ENCODE assay signal across 9 cellular contexts in the genomic region with DNA sequence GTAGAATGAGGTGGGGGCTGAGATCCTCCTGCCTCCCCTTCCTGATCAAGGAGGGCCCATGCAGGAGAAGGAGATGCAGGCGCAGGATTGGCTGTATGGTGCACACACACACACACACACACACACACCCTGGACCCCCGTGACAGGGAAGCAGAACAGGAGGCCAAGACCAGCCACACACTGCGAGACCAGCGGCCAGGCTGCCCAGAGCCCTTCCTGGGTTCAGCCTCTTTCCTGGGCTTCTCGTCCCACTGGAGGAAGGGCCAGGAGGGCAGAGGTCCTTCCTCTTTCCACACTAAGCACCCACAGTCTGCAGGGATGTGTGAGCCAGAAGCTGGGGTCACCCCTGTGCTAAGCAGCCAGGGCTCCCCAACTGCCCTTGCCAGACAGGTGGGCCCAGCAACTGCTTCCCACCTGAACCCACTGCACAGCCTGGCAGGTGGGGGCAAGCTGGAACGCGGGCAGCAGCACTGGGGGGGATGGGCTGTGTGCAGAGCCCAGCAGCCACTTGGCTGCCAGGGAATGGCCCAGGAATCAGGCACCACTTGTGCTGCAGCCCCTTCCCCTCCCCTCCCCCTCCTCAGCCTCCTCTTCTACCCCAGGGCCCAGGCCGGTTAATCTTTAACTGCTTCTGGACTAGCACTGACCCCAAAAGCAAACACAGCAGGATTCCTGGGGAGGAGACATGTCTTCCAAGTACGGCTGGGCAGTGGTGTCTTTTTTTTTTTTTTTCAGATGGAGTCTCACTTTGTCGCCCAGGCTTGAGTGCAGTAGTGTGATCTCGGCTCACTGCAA. TPM values are rescaled to one million over a fixed set of nuclear protein-coding genes. Genes with fewer than 3 reads are reported as not detected.
A peak's percentile ranks its signal among the peaks of the same experiment; 100 is the strongest.
DNase-seq lines count a peak whose midpoint lies in the region; ATAC-seq, FAIRE-seq and TF ChIP-seq lines count a peak whose summit lies in the region.
"Had no signal": no experiment of that assay in that cellular context is flagged by ENCODE, and none has a peak within 500 bp of the region (broad histone marks: within the 10 kb centered on the region; RNA-seq: fewer than 3 reads in every experiment).

No MANE protein-coding gene starts in this region.

- H3K79me2 ChIP-seq in astrocyte (ENCODE audit: insufficient read depth, low read length): peaks cover 65% of the 10 kb centered on the region
- H3K79me2 ChIP-seq in HepG2 (ENCODE audit: insufficient read depth, low read length): peaks cover 23% of the 10 kb centered on the region

- H3K27me3 Mint-ChIP-seq in astrocyte (ENCODE audit: low read depth, unreplicated experiment): peaks cover 4% of the 10 kb centered on the region

- POLR2A ChIA-PET in HepG2 (lab: Yijun Ruan, JAX): interaction anchor here (1.0 to 2.6 kb wide), 6 partner anchors 10 to 58 kb away, joined by 3 to 10 read pairs (median 4); a partner anchor contains a TSS

- peaks cover 10% of the 10 kb centered on the region for H3K4me1 Mint-ChIP-seq in astrocyte (ENCODE audit: low read depth, unreplicated experiment)

- in situ Hi-C loops in HepG2 (cut with HindIII; ENCODE audit: extremely low pct_ligation_motif_present, low pct_unique_long_range_greater_than_20kb): no loop called here

- intact Hi-C loops in HepG2 (cut with micrococcal nuclease; ENCODE audit: unreplicated experiment) (no loop called here), stomach (cut with DNase I; ENCODE audit: low total_unique reads) (loop anchor here (5.0 kb wide), 1 partner anchor 68 kb away; no protein-coding TSS in a partner anchor)

- DNase-seq in astrocyte (ENCODE audit: low read depth): no peak
- DNase-seq in HepG2 (ENCODE audit: low spot score): peak; percentile 99
- no peak for DNase-seq in stomach
- no peak for DNase-seq in MG63
- no peak for DNase-seq in NCI-H82 treated with DMSO at 0.1 percent for 48 hours (lab: John Stamatoyannopoulos, UW; ENCODE audit: unreplicated experiment)
- DNase-seq: cerebellar nuclear complex, NCI-H446 had no signal

- no peaks in the 10 kb centered on the region for H3K9me3 Mint-ChIP-seq in astrocyte (ENCODE audit: unreplicated experiment)

- peaks cover 45% of the 10 kb centered on the region for H4K20me1 ChIP-seq in astrocyte (ENCODE audit: insufficient read depth, low read length)
- H4K20me1 ChIP-seq in HepG2 (ENCODE audit: insufficient read depth, low read length): 0 out of 2 replicates have a peak, but pooled peaks cover 3% of the 10 kb centered on the region

- FAIRE-seq in astrocyte (lab: Jason Lieb, UNC): no peak
- FAIRE-seq in HepG2 (lab: Jason Lieb, UNC): peak; percentile 99

- TF ChIP-seq POLR2A in HepG2 (IDR thresholded peaks at IDR 0.05; ENCODE audit: insufficient read depth in 1 of 2, low read depth in 2 of 2, low read length in 2 of 2): peak in 1 of 2 experiments; percentile 57; a peak in 2 of 4 replicates
- no peak for TF ChIP-seq POLR2A in stomach (IDR thresholded peaks at IDR 0.05)

- H3K4me2 ChIP-seq in astrocyte (ENCODE audit: low read length): no peak overlapping the region
- H3K4me2 ChIP-seq in HepG2 (ENCODE audit: low read depth, low read length): peak overlapping the region; percentile 99

- H3K27ac Mint-ChIP-seq in astrocyte (ENCODE audit: unreplicated experiment): peak overlapping the region; percentile 41

- TF ChIP-seq EP300 in HepG2 (IDR thresholded peaks at IDR 0.05; ENCODE audit: low read depth in 2 of 2, low read length in 2 of 2) (peak in 1 of 2 experiments; percentile 84; a peak in 2 of 4 replicates), HepG2 (CRISPR knock-in tag; IDR thresholded peaks at IDR 0.05; ENCODE audit: borderline replicate concordance) (no peak), stomach (IDR thresholded peaks at IDR 0.05) (no peak)

- H3K36me3 ChIP-seq in HUES48 (ENCODE audit: control insufficient read depth, insufficient read depth, low read length) (no peaks in the 10 kb centered on the region), astrocyte (ENCODE audit: insufficient read depth, low read length) (no peaks in the 10 kb centered on the region), HepG2 (replicated peaks in 1 of 2; ENCODE audit: control insufficient read depth in 1 of 2, insufficient read depth in 2 of 2, low read length in 2 of 2) (no peaks in the 10 kb centered on the region), stomach (no peaks in the 10 kb centered on the region), MG63 (peaks cover 14% of the 10 kb centered on the region)

- H3K4me3 ChIP-seq in HUES48 (ENCODE audit: low read depth, low read length): no peak overlapping the region
- H3K4me3 ChIP-seq in astrocyte (ENCODE audit: insufficient read depth, low read depth, low read length): no peak overlapping the region
- H3K4me3 ChIP-seq in HepG2 (replicated peaks in 1 of 3; ENCODE audit: insufficient read depth in 1 of 3, low read depth in 2 of 3, low read length in 3 of 3): peak overlapping the region; percentile 46 to 83 (median 52)
- H3K4me3 ChIP-seq in stomach: peak overlapping the region in 1 of 4 donors; percentile 81
- H3K4me3 ChIP-seq in MG63: no peak overlapping the region

- H3K36me3 Mint-ChIP-seq in astrocyte (ENCODE audit: low read depth, unreplicated experiment): peaks cover 3% of the 10 kb centered on the region

- peak overlapping the region; percentile 24 for H3K27ac ChIP-seq in HUES48 (ENCODE audit: low read depth, low read length)
- no peak overlapping the region for H3K27ac ChIP-seq in astrocyte (ENCODE audit: low read depth, low read length)
- H3K27ac ChIP-seq in HepG2 (ENCODE audit: extremely low read length, insufficient read depth, low read length): peak overlapping the region; percentile 77
- peak overlapping the region; percentile 31 to 98 (median 98) for H3K27ac ChIP-seq in stomach

- H3K9ac ChIP-seq in HUES48 (ENCODE audit: low read depth, low read length): no peak overlapping the region
- no peak overlapping the region for H3K9ac ChIP-seq in astrocyte (ENCODE audit: low read length)
- peak overlapping the region; percentile 70 for H3K9ac ChIP-seq in HepG2 (ENCODE audit: insufficient read depth, low read depth, low read length)

- CTCF ChIA-PET in HepG2 (lab: Yijun Ruan, JAX; ENCODE audit: low intra/inter-chr PET ratio, low total read pairs): no interaction called here

- no peak for TF ChIP-seq CTCF in astrocyte (IDR thresholded peaks at IDR 0.05; ENCODE audit: insufficient read depth, low read depth, low read length)
- no peak for TF ChIP-seq CTCF in HepG2 (CRISPR knock-in tag; IDR thresholded peaks at IDR 0.05)
- no peak for TF ChIP-seq CTCF in stomach (IDR thresholded peaks at IDR 0.05)

- H3K9me3 ChIP-seq in HUES48 (ENCODE audit: control insufficient read depth, insufficient read depth, low read length) (no peaks in the 10 kb centered on the region), astrocyte (ENCODE audit: insufficient read depth, low read depth, low read length) (no peaks in the 10 kb centered on the region), HepG2 (ENCODE audit: low read length) (no peaks in the 10 kb centered on the region), stomach (no peaks in the 10 kb centered on the region), MG63 (no peaks in the 10 kb centered on the region)

- no TSS peak for BruUV-seq in HepG2 (replicated peaks; lab: Mats Ljungman, UMichigan)

- H3K4me1 ChIP-seq in HUES48 (ENCODE audit: control insufficient read depth, insufficient read depth, low read length) (peaks cover 28% of the 10 kb centered on the region), astrocyte (ENCODE audit: insufficient read depth, low read length) (peaks cover 22% of the 10 kb centered on the region), HepG2 (ENCODE audit: insufficient read depth, low read length) (peaks cover 89% of the 10 kb centered on the region), stomach (peaks cover 53 to 86% (median 78%) of the 10 kb centered on the region in 4 donors)

- TF ChIP-seq RAD21 in HepG2 (CRISPR knock-in tag; IDR thresholded peaks at IDR 0.05): 0 out of 2 replicates have a peak, but pooled peaks have one; percentile 28

- no peak overlapping the region for H2AFZ ChIP-seq in astrocyte (ENCODE audit: low read depth, low read length)
- no peak overlapping the region for H2AFZ ChIP-seq in HepG2 (ENCODE audit: low read length)

- 2% methylated on average over 11 of the region's 11 CpGs for WGBS in HepG2 (ENCODE audit: low lambda C conversion rate)
- WGBS in stomach, 5 donors: 25 to 48% (median 33%) methylated on average over 5 to 11 of the region's 11 CpGs

- H3K27me3 ChIP-seq in HUES48 (ENCODE audit: control insufficient read depth, insufficient read depth, low read length) (peaks cover 57% of the 10 kb centered on the region), astrocyte (ENCODE audit: insufficient read depth, low read length) (peaks cover 5% of the 10 kb centered on the region), HepG2 (ENCODE audit: control insufficient read depth in 1 of 2, insufficient read depth in 2 of 2, low read length in 2 of 2) (peaks cover 10 to 44% of the 10 kb centered on the region in 2 experiments; a peak in 4 of 5 replicates), stomach (peaks cover 0 to 44% (median 21%) of the 10 kb centered on the region in 3 donors), MG63 (no peaks in the 10 kb centered on the region)

- H3K4me3 Mint-ChIP-seq in astrocyte (ENCODE audit: unreplicated experiment): peak overlapping the region; percentile 11

- ATAC-seq in HepG2: peak; percentile 72
- no peak for ATAC-seq in HG03175 (IDR thresholded peaks at IDR 0.05; ENCODE audit: unreplicated experiment)

RNA-seq across cellular contexts. Expression of a gene that starts 44.6 kb away (rescaled TPM):
- total RNA-seq in astrocyte (71.4 and 80.3 TPM in 2 replicates), HepG2 (2016; rRNA removed; fragmentation: Illumina TruSeq; extraction: Trizol) (23.0 and 55.8 TPM in 2 replicates), stomach (100 to 1,000 TPM in 2 of 5 donors, 10 to 100 TPM in 3; 27.4 to 140 (median 82.6) TPM)
- total RNA-seq in HepG2 (2016; cell fraction: cytosol; rRNA removed; fragmentation: Illumina TruSeq; extraction: Trizol; ENCODE audit: low read depth): 18.5 and 23.3 TPM in 2 replicates
- total RNA-seq in HepG2 (2016; cell fraction: insoluble cytoplasmic fraction; rRNA removed; fragmentation: Illumina TruSeq; extraction: Trizol): 19.1 and 55.8 TPM in 2 replicates
- 18.8 and 20.0 TPM in 2 replicates for total RNA-seq in HepG2 (2016; cell fraction: membrane; rRNA removed; fragmentation: Illumina TruSeq; extraction: Trizol)
- 52.6 and 64.0 TPM in 2 replicates for total RNA-seq in HepG2 (2016; cell fraction: nucleus; rRNA removed; fragmentation: Illumina TruSeq; extraction: Trizol)
- polyA plus RNA-seq in HepG2 (2011; rRNA removed) (23.4 and 33.6 TPM in 2 replicates), stomach (10 to 100 TPM; 18.6 to 78.1 (median 56.4) TPM)
- polyA plus RNA-seq in HepG2 (2011; cell fraction: cytosol; rRNA removed): 20.1 and 34.6 TPM in 2 replicates
- 63.4 and 88.4 TPM in 2 replicates for polyA plus RNA-seq in HepG2 (2011; cell fraction: nucleus; rRNA removed)
- polyA plus RNA-seq in HepG2 (2012): 22.8 and 28.0 TPM in 2 replicates
- 5.7 and 7.1 TPM in 2 replicates for polyA plus RNA-seq in HepG2 (2016; cell fraction: cytosol; fragmentation: Illumina TruSeq; extraction: Trizol; ENCODE audit: low read depth)
- 19.7 and 23.4 TPM in 2 replicates for polyA plus RNA-seq in HepG2 (2016; cell fraction: insoluble cytoplasmic fraction; fragmentation: Illumina TruSeq; extraction: Trizol; ENCODE audit: low read depth)
- 10.4 and 11.4 TPM in 2 replicates for polyA plus RNA-seq in HepG2 (2016; cell fraction: membrane; fragmentation: Illumina TruSeq; extraction: Trizol; ENCODE audit: low read depth)
- 123 and 129 TPM in 2 replicates for polyA plus RNA-seq in HepG2 (2016; cell fraction: nucleus; fragmentation: Illumina TruSeq; extraction: Trizol; ENCODE audit: insufficient read depth, low read depth)
- 53.9 and 165 TPM in 2 replicates for polyA minus RNA-seq in HepG2 (2011; rRNA and poly(A)+ RNA removed; ENCODE audit: low replicate concordance)
- polyA minus RNA-seq in HepG2 (2011; cell fraction: cytosol; rRNA and poly(A)+ RNA removed): 62.7 and 77.3 TPM in 2 replicates
- polyA minus RNA-seq in HepG2 (2011; cell fraction: nucleus; rRNA and poly(A)+ RNA removed): 25.7 and 27.8 TPM in 2 replicates
- total RNA-seq in MG63 (2014; rRNA removed; shearing (Covaris generic); ENCODE audit: low replicate concordance): 76.4 and 121 TPM in 2 replicates

RNA-seq across cellular contexts. Expression of a gene that starts 55.6 kb away (rescaled TPM):
- total RNA-seq in astrocyte (18.5 TPM in 2 replicates), HepG2 (2016; rRNA removed; fragmentation: Illumina TruSeq; extraction: Trizol) (0.94 and 1.7 TPM in 2 replicates), stomach (10 to 100 TPM in 4 of 5 donors, 1 to 10 TPM in 1; 8.6 to 56.2 (median 15.2) TPM)
- total RNA-seq in HepG2 (2016; cell fraction: cytosol; rRNA removed; fragmentation: Illumina TruSeq; extraction: Trizol; ENCODE audit: low read depth): 1.4 and 1.8 TPM in 2 replicates
- total RNA-seq in HepG2 (2016; cell fraction: insoluble cytoplasmic fraction; rRNA removed; fragmentation: Illumina TruSeq; extraction: Trizol): 1.2 and 1.8 TPM in 2 replicates
- 1.2 and 1.9 TPM in 2 replicates for total RNA-seq in HepG2 (2016; cell fraction: membrane; rRNA removed; fragmentation: Illumina TruSeq; extraction: Trizol)
- total RNA-seq in HepG2 (2016; cell fraction: nucleus; rRNA removed; fragmentation: Illumina TruSeq; extraction: Trizol): 2.8 and 3.9 TPM in 2 replicates
- polyA plus RNA-seq in HepG2 (2011; rRNA removed) (1.4 TPM in 2 replicates), stomach (1 to 10 TPM; 4.9 to 6.6 (median 5.1) TPM)
- 0.42 and 0.64 TPM in 2 replicates for polyA plus RNA-seq in HepG2 (2011; cell fraction: cytosol; rRNA removed)
- 15.9 and 22.2 TPM in 2 replicates for polyA plus RNA-seq in HepG2 (2011; cell fraction: nucleus; rRNA removed)
- 1.8 and 2.5 TPM in 2 replicates for polyA plus RNA-seq in HepG2 (2012)
- polyA plus RNA-seq in HepG2 (2016; cell fraction: cytosol; fragmentation: Illumina TruSeq; extraction: Trizol; ENCODE audit: low read depth): 1.1 and 1.4 TPM in 2 replicates
- 1.3 and 1.9 TPM in 2 replicates for polyA plus RNA-seq in HepG2 (2016; cell fraction: insoluble cytoplasmic fraction; fragmentation: Illumina TruSeq; extraction: Trizol; ENCODE audit: low read depth)
- 1.9 and 2.3 TPM in 2 replicates for polyA plus RNA-seq in HepG2 (2016; cell fraction: membrane; fragmentation: Illumina TruSeq; extraction: Trizol; ENCODE audit: low read depth)
- polyA plus RNA-seq in HepG2 (2016; cell fraction: nucleus; fragmentation: Illumina TruSeq; extraction: Trizol; ENCODE audit: insufficient read depth, low read depth): 9.5 and 11.0 TPM in 2 replicates
- 1.7 and 5.4 TPM in 2 replicates for polyA minus RNA-seq in HepG2 (2011; rRNA and poly(A)+ RNA removed; ENCODE audit: low replicate concordance)
- polyA minus RNA-seq in HepG2 (2011; cell fraction: cytosol; rRNA and poly(A)+ RNA removed): 1.1 and 1.9 TPM in 2 replicates
- 5.5 and 5.9 TPM in 2 replicates for polyA minus RNA-seq in HepG2 (2011; cell fraction: nucleus; rRNA and poly(A)+ RNA removed)
- 3.6 and 10.4 TPM in 2 replicates for total RNA-seq in MG63 (2014; rRNA removed; shearing (Covaris generic); ENCODE audit: low replicate concordance)

Comparison
In these comparisons a context has a peak if more than half of its experiments do, and no peak if none do; other contexts are left out.
1. H3K4me3 ChIP-seq: peak in HepG2 (3 of 3); none in HUES48 (single experiment), astrocyte (single experiment) and MG63 (single experiment).